ENCODE assay signal across 8 cellular contexts in genomic region chr6:6546318-6547110, GRCh38. TPM values are rescaled to one million over a fixed set of nuclear protein-coding genes. Genes with fewer than 3 reads are reported as not detected.
DNase-seq lines count a peak whose midpoint lies in the region; ATAC-seq lines count a peak whose summit lies in the region.

No MANE protein-coding gene starts in this region.

- intact Hi-C loops in left colon (cut with DNase I, micrococcal nuclease) = loop anchor here in 1 of 2 donors (10.0 kb wide), 2 partner anchors 492 to 1402 kb away; no protein-coding TSS in a partner anchor

- DNase-seq in CD1c-positive myeloid dendritic cell (ENCODE audit: extremely low spot score) (peak; percentile 46), SW480 (ENCODE audit: low spot score) (peak; percentile 9), cerebellar cortex (ENCODE audit: low spot score) (peak; percentile 71), left colon (peak in 1 of 2 donors; percentile 32), GM19240 (ENCODE audit: insufficient read length, low spot score) (no peak)
- peak; percentile 53 for DNase-seq in stimulated activated CD8-positive, alpha-beta memory T cell treated with anti-CD3 and anti-CD28 coated beads, Interleukin-4, amount 100 ng/mL, for 48 hours

- peak; percentile 47 for ATAC-seq in GM19324 (IDR thresholded peaks at IDR 0.05; ENCODE audit: low FRiP score, unreplicated experiment)
- peak; percentile 58 for ATAC-seq in HG03354 (IDR thresholded peaks at IDR 0.05; ENCODE audit: poor library complexity, severe bottlenecking, unreplicated experiment)
- peak; percentile 64 for ATAC-seq in left colon

RNA-seq across cellular contexts. Expression of gene LY86, which starts 42.0 kb away (rescaled TPM):
- 1 to 10 TPM in 1 of 2 donors, under 1 TPM in 1; 0.49 to 2.3 TPM for total RNA-seq in left colon
